1 cellular context compared by ENCODE assay signal in the genomic region with DNA sequence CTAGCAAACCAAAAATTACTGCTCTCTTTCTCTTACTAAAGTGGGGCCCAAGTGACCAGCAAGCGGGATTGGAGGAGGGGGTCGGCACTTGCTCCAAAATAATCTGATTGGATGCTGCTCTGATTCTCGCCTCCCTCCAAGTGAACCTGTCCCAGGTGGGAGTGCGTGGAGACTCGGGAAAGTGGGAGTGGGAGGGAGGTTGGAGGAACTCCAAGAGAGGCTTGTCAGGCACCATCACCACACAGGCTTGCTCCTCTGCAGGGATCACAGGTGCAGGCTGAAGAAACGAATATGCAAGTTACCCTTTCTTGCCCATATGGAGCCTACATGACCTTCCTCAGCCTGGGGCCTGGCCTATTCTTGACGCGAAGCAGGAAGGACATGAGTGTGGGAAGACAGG.
TF ChIP-seq lines count a peak whose summit lies in the region.

No MANE protein-coding gene starts in this region.

TF ChIP-seq in GM23338, 12 proteins besides CTCF, POLR2A, EP300 and RAD21 (continued from another document):
- TF ChIP-seq, protein P1, sequence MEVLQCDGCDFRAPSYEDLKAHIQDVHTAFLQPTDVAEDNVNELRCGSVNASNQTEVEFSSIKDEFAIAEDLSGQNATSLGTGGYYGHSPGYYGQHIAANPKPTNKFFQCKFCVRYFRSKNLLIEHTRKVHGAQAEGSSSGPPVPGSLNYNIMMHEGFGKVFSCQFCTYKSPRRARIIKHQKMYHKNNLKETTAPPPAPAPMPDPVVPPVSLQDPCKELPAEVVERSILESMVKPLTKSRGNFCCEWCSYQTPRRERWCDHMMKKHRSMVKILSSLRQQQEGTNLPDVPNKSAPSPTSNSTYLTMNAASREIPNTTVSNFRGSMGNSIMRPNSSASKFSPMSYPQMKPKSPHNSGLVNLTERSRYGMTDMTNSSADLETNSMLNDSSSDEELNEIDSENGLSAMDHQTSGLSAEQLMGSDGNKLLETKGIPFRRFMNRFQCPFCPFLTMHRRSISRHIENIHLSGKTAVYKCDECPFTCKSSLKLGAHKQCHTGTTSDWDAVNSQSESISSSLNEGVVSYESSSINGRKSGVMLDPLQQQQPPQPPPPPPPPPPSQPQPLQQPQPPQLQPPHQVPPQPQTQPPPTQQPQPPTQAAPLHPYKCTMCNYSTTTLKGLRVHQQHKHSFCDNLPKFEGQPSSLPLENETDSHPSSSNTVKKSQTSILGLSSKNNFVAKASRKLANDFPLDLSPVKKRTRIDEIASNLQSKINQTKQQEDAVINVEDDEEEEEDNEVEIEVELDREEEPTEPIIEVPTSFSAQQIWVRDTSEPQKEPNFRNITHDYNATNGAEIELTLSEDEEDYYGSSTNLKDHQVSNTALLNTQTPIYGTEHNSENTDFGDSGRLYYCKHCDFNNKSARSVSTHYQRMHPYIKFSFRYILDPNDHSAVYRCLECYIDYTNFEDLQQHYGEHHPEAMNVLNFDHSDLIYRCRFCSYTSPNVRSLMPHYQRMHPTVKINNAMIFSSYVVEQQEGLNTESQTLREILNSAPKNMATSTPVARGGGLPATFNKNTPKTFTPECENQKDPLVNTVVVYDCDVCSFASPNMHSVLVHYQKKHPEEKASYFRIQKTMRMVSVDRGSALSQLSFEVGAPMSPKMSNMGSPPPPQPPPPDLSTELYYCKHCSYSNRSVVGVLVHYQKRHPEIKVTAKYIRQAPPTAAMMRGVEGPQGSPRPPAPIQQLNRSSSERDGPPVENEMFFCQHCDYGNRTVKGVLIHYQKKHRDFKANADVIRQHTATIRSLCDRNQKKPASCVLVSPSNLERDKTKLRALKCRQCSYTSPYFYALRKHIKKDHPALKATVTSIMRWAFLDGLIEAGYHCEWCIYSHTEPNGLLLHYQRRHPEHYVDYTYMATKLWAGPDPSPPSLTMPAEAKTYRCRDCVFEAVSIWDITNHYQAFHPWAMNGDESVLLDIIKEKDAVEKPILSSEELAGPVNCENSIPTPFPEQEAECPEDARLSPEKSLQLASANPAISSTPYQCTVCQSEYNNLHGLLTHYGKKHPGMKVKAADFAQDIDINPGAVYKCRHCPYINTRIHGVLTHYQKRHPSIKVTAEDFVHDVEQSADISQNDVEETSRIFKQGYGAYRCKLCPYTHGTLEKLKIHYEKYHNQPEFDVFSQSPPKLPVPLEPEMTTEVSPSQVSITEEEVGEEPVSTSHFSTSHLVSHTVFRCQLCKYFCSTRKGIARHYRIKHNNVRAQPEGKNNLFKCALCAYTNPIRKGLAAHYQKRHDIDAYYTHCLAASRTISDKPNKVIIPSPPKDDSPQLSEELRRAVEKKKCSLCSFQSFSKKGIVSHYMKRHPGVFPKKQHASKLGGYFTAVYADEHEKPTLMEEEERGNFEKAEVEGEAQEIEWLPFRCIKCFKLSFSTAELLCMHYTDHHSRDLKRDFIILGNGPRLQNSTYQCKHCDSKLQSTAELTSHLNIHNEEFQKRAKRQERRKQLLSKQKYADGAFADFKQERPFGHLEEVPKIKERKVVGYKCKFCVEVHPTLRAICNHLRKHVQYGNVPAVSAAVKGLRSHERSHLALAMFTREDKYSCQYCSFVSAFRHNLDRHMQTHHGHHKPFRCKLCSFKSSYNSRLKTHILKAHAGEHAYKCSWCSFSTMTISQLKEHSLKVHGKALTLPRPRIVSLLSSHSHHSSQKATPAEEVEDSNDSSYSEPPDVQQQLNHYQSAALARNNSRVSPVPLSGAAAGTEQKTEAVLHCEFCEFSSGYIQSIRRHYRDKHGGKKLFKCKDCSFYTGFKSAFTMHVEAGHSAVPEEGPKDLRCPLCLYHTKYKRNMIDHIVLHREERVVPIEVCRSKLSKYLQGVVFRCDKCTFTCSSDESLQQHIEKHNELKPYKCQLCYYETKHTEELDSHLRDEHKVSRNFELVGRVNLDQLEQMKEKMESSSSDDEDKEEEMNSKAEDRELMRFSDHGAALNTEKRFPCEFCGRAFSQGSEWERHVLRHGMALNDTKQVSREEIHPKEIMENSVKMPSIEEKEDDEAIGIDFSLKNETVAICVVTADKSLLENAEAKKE (CRISPR knock-in tag; IDR thresholded peaks at IDR 0.05): no peak
- TF ChIP-seq STAT1 (IDR thresholded peaks at IDR 0.05; ENCODE audit: unreplicated experiment) (no peak), CREB1 (CRISPR knock-in tag; IDR thresholded peaks at IDR 0.05; ENCODE audit: low read depth) (no peak), NANOG (IDR thresholded peaks at IDR 0.05; ENCODE audit: borderline replicate concordance) (no peak)
